23 cellular contexts compared by ENCODE assay signal in the genomic region with DNA sequence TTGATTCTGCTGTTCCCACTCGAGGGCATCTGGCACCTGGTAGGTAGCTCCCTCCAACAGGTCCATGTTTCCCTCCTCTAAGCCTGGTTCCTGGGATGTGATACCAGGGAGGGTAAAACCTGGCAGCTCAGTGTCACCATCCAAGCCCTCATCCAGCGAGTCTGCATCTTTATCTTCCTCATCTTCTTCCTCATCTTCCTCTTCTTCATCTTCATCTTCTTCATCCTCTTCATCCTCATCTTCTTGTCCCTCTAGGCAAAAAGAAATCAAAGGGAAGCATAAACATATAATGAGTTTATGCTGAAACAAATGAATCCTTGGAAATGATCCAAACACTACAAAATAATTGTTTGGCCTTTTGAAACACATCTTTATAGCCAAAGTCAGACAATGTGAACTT. TPM values are rescaled to one million over a fixed set of nuclear protein-coding genes. Genes with fewer than 3 reads are reported as not detected.
"Had no signal": no experiment of that assay in that cellular context is flagged by ENCODE, and none has a peak within 500 bp of the region (broad histone marks: within the 10 kb centered on the region; RNA-seq: fewer than 3 reads in every experiment).

No MANE protein-coding gene starts in this region.

- H3K4me1 ChIP-seq: esophagus muscularis mucosa, foreskin keratinocyte, gastroesophageal sphincter, left lung, lower lobe of right lung had no signal

- H3K27ac ChIP-seq: coronary artery, dorsolateral prefrontal cortex, foreskin keratinocyte, gastroesophageal sphincter, hepatocyte, left lung, lower lobe of right lung had no signal

- FAIRE-seq: colon, endothelial cell of umbilical vein, frontal cortex, kidney had no signal

- DNase-seq: dermis blood vessel endothelial cell; dorsolateral prefrontal cortex; effector CD4-positive, alpha-beta T cell; effector memory CD4-positive, alpha-beta T cell; foreskin keratinocyte; hypothalamus; immature natural killer cell; islet precursor cell; kidney; kidney glomerular epithelial cell; left lung; lower lobe of right lung; mesenchymal stem cell; mucosa of descending colon; naive B cell; naive thymus-derived CD8-positive, alpha-beta T cell had no signal

- H3K27me3 ChIP-seq: dorsolateral prefrontal cortex, esophagus muscularis mucosa, foreskin keratinocyte, gastroesophageal sphincter, hepatocyte, left lung had no signal

- H3K9me3 ChIP-seq: esophagus muscularis mucosa, gastroesophageal sphincter, left lung, lower lobe of right lung, mucosa of descending colon had no signal

- H3K4me3 ChIP-seq: coronary artery, dorsolateral prefrontal cortex, esophagus muscularis mucosa, gastroesophageal sphincter, hepatocyte, left lung, lower lobe of right lung, mucosa of descending colon had no signal

- ATAC-seq: foreskin keratinocyte; gastroesophageal sphincter; left lung; lower lobe of right lung; mucosa of descending colon; naive thymus-derived CD8-positive, alpha-beta T cell had no signal

- H3K36me3 ChIP-seq: left lung, lower lobe of right lung had no signal

RNA-seq across cellular contexts. Expression of gene ARMH4, which starts 55.3 kb away (rescaled TPM):
- total RNA-seq: naive thymus-derived CD8-positive, alpha-beta T cell had no signal
- polyA plus RNA-seq: naive thymus-derived CD8-positive, alpha-beta T cell had no signal
